8 cellular contexts compared by ENCODE assay signal in the genomic region with DNA sequence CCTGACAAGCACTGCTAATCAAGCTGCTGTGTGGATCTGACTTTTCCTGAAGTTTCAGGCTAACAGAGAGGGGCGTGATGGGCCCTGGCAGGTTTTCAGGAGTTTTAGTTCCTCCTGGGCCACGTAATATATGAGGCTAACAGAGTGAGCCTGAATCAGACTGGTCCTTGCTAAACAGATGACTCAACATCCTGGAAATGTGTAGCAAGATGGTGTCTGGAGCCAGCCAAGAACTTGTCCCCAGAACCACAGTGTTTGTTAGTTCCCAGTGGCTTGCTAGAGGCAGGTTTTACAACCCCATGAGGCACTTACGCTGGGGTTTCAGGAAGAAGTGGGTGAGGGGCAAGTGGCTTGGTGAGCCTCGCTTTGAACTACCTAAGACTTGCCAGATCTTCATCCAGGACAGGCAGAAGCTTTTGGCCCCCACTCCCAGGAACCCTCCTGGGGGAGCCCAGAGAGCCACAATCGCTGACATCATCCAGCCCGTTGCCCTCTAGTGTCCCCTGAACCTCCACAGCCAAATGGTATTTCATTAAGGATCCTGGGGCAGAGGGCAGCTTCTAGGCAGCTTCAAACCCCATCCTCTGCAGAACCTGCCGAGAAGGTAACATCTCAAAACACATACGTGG. TPM values are rescaled to one million over a fixed set of nuclear protein-coding genes. Genes with fewer than 3 reads are reported as not detected.
DNase-seq lines count a peak whose midpoint lies in the region; ATAC-seq and TF ChIP-seq lines count a peak whose summit lies in the region.

No MANE protein-coding gene starts in this region.

- WGBS in urinary bladder, result 26% methylated on average over 8 of the region's 8 CpGs

- no peaks in the 10 kb centered on the region for H3K4me1 ChIP-seq in urinary bladder (ENCODE audit: insufficient read depth)

- H3K4me1 Mint-ChIP-seq in mesothelial cell of epicardium, result peaks cover 31% of the 10 kb centered on the region

- no peaks in the 10 kb centered on the region for H3K36me3 ChIP-seq in urinary bladder (ENCODE audit: insufficient read depth)

- no peaks in the 10 kb centered on the region for H3K9me3 Mint-ChIP-seq in mesothelial cell of epicardium

- H3K27ac Mint-ChIP-seq in mesothelial cell of epicardium, result peak overlapping the region; percentile 59

- H3K27me3 Mint-ChIP-seq in mesothelial cell of epicardium (ENCODE audit: low read depth), result no peaks in the 10 kb centered on the region

- H3K27ac ChIP-seq in urinary bladder (ENCODE audit: low read depth), result peak overlapping the region; percentile 74

- TF ChIP-seq CTCF in mesothelial cell of epicardium (IDR thresholded peaks at IDR 0.05; ENCODE audit: unreplicated experiment), result no peak

- no peak overlapping the region for H3K4me3 Mint-ChIP-seq in mesothelial cell of epicardium

- H3K4me3 ChIP-seq in urinary bladder (ENCODE audit: low read depth, low read length), result no peak overlapping the region

- H3K36me3 Mint-ChIP-seq in mesothelial cell of epicardium, result no peaks in the 10 kb centered on the region

- DNase-seq in dermis blood vessel endothelial cell, result peak; percentile 93
- no peak for DNase-seq in mesothelial cell of epicardium (ENCODE audit: low spot score in 2 of 2, unreplicated experiment in 2 of 2)

- ATAC-seq in GM18502 (IDR thresholded peaks at IDR 0.05; ENCODE audit: poor library complexity, unreplicated experiment) (peak; percentile 44), GM21423 (IDR thresholded peaks at IDR 0.05; ENCODE audit: unreplicated experiment) (no peak), HG03025 (IDR thresholded peaks at IDR 0.05; ENCODE audit: low FRiP score, unreplicated experiment) (no peak), HG02973 (IDR thresholded peaks at IDR 0.05; ENCODE audit: unreplicated experiment) (no peak)

TF ChIP-seq in PFSK-1, 5 proteins besides CTCF, POLR2A, EP300 and RAD21:
- TF ChIP-seq REST (IDR thresholded peaks at IDR 0.05; ENCODE audit: insufficient read depth in 1 of 2, low read depth in 2 of 2, low read length in 2 of 2), result no peak
- 0 out of 2 replicates have a peak, but pooled peaks have one; percentile 50 for TF ChIP-seq SIN3A (IDR thresholded peaks at IDR 0.05; ENCODE audit: borderline replicate concordance, insufficient read depth, low read length)
- no peak for TF ChIP-seq TAF1 (IDR thresholded peaks at IDR 0.05; ENCODE audit: borderline replicate concordance, insufficient read depth, low read length)
- no peak for TF ChIP-seq POLR2AphosphoS5 (IDR thresholded peaks at IDR 0.05; ENCODE audit: low read depth, low read length)

RNA-seq across cellular contexts. Expression of gene TMEM92, which starts 15.9 kb away (rescaled TPM):
- polyA plus RNA-seq in PFSK-1 (2012; ENCODE audit: insufficient read length, low read depth), result 10.9 TPM
- 0.17 and 0.19 TPM in 2 replicates for total RNA-seq in dermis blood vessel endothelial cell
- total RNA-seq in mesothelial cell of epicardium, result 2.7 to 3.9 TPM (median 3.6 TPM) in 3 replicates
- 1.0 TPM for total RNA-seq in urinary bladder
- 2.5 TPM for polyA plus RNA-seq in urinary bladder

RNA-seq across cellular contexts. Expression of gene XYLT2, which starts 55.7 kb away (rescaled TPM):
- polyA plus RNA-seq in PFSK-1 (2012; ENCODE audit: insufficient read length, low read depth), result 78.5 TPM
- total RNA-seq in dermis blood vessel endothelial cell, result 26.5 and 31.8 TPM in 2 replicates
- total RNA-seq in mesothelial cell of epicardium, result 32.3 to 35.3 TPM (median 33.3 TPM) in 3 replicates
- total RNA-seq in urinary bladder, result 17.6 TPM
- polyA plus RNA-seq in urinary bladder, result 27.8 TPM
